In the genomic region with DNA sequence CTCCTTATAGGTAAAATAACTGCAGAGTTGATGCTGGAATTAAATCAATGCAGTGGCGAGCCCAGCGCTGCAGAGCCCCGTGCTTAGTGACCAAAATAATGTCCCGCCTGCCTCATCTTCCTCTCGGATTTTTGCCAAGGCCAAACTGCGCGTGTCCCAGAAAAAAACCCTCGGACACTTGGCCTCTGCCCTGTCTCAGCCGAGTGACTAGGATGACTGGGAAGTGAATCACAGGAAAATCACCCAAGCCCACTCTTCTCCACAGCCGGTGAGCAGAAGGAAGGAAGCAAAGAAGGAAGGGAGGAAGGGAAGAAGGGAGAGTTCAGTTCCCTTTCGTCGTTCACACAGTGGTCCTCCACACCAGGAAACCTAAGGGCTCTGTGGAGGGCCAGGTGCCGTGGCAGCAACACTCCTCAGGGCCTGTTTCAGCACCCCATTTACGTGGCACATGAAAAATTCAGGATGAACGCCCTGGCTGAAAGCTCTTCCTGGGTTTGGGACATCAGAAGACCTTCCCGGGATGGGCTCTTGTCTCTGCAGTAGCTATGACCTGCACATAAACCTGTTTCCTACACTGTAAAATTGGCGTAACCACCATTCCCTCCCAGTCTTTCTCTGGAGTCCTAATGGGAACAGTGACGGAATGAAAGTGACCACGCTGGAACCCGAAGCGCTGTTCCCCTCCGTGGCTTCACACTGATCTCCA, we compare ENCODE assay signal across 14 cellular contexts. TPM values are rescaled to one million over a fixed set of nuclear protein-coding genes. Genes with fewer than 3 reads are reported as not detected.
A peak's percentile ranks its signal among the peaks of the same experiment; 100 is the strongest.
DNase-seq lines count a peak whose midpoint lies in the region; ATAC-seq and TF ChIP-seq lines count a peak whose summit lies in the region.
"Had no signal": no experiment of that assay in that cellular context is flagged by ENCODE, and none has a peak within 500 bp of the region (broad histone marks: within the 10 kb centered on the region; RNA-seq: fewer than 3 reads in every experiment).

No MANE protein-coding gene starts in this region.

- ATAC-seq in IMR-90 (ENCODE audit: low read depth) = no peak
- no peak for ATAC-seq in GM21723 (IDR thresholded peaks at IDR 0.05; ENCODE audit: unreplicated experiment)
- ATAC-seq: heart left ventricle had no signal

- no peak overlapping the region for H2BK5ac ChIP-seq in IMR-90 (ENCODE audit: low read depth, low read length, poor library complexity, severe bottlenecking)

- H3K36me3 Mint-ChIP-seq in T-helper 1 cell treated with Interleukin-12 subunit alpha and Interleukin-12 subunit beta and Interleukin-4 antibody, amounts not matched to agents 30 μg/mL and 1 μg/mL, for 36 hours (ENCODE audit: low read depth) = no peaks in the 10 kb centered on the region
- H3K36me3 Mint-ChIP-seq in CD14-positive monocyte = peaks cover 0 to 16% of the 10 kb centered on the region in 2 donors

- H2BK120ac ChIP-seq in IMR-90 (ENCODE audit: low read depth, low read length) = no peak overlapping the region

- H2BK20ac ChIP-seq in IMR-90 (ENCODE audit: low read depth, low read length) = no peak overlapping the region

- H2BK15ac ChIP-seq in IMR-90 (ENCODE audit: low read depth, low read length) = no peak overlapping the region

- H3K9me3 Mint-ChIP-seq in T-helper 1 cell treated with Interleukin-12 subunit alpha and Interleukin-12 subunit beta and Interleukin-4 antibody, amounts not matched to agents 30 μg/mL and 1 μg/mL, for 36 hours = no peaks in the 10 kb centered on the region
- peaks cover 0 to 33% (median 9%) of the 10 kb centered on the region in 7 donors for H3K9me3 Mint-ChIP-seq in CD14-positive monocyte

- peak overlapping the region; percentile 45 for H3K27ac Mint-ChIP-seq in T-helper 1 cell treated with Interleukin-12 subunit alpha and Interleukin-12 subunit beta and Interleukin-4 antibody, amounts not matched to agents 30 μg/mL and 1 μg/mL, for 36 hours
- peak overlapping the region in 1 of 7 donors; percentile 35 for H3K27ac Mint-ChIP-seq in CD14-positive monocyte

- CTCF ChIA-PET in IMR-90 (lab: Yijun Ruan, JAX) = no interaction called here

- H3K4me1 Mint-ChIP-seq in T-helper 1 cell treated with Interleukin-12 subunit alpha and Interleukin-12 subunit beta and Interleukin-4 antibody, amounts not matched to agents 30 μg/mL and 1 μg/mL, for 36 hours (ENCODE audit: low read depth) = peaks cover 4% of the 10 kb centered on the region
- H3K4me1 Mint-ChIP-seq in CD14-positive monocyte = peaks cover 46% of the 10 kb centered on the region

- dilution Hi-C loops in IMR-90 (cut with HindIII; ENCODE audit: low sequenced_read_pairs, unreplicated experiment) = no loop called here

- H3K27me3 Mint-ChIP-seq in T-helper 1 cell treated with Interleukin-12 subunit alpha and Interleukin-12 subunit beta and Interleukin-4 antibody, amounts not matched to agents 30 μg/mL and 1 μg/mL, for 36 hours (ENCODE audit: low read depth) = peaks cover 93% of the 10 kb centered on the region
- H3K27me3 Mint-ChIP-seq in CD14-positive monocyte (ENCODE audit: low read depth in 3 of 3) = peaks cover 73 to 85% (median 84%) of the 10 kb centered on the region in 3 donors

- no peak for TF ChIP-seq RAD21 in IMR-90 (IDR thresholded peaks at IDR 0.05; ENCODE audit: low read length)

- H3K27ac ChIP-seq in IMR-90 (ENCODE audit: insufficient read depth, low read length) = no peak overlapping the region
- H3K27ac ChIP-seq: heart left ventricle had no signal

- no peak overlapping the region for H4K5ac ChIP-seq in IMR-90 (ENCODE audit: low read depth, low read length)

- peak overlapping the region; percentile 18; the same call in 1 of the 2 replicates for H3K23ac ChIP-seq in IMR-90 (ENCODE audit: low read depth, low read length)

- no peaks in the 10 kb centered on the region for H3K36me3 ChIP-seq in IMR-90 (ENCODE audit: control insufficient read depth, insufficient read depth, low read length)
- H3K36me3 ChIP-seq in skeletal muscle satellite cell (ENCODE audit: insufficient read depth, low read length) = no peaks in the 10 kb centered on the region
- H3K36me3 ChIP-seq in HAP-1 (replicated peaks) = no peaks in the 10 kb centered on the region
- H3K36me3 ChIP-seq: heart left ventricle had no signal

- DNase-seq in T-helper 1 cell (no peak), IMR-90 (no peak), epithelial cell of proximal tubule (ENCODE audit: low read depth) (peak; percentile 20), HAP-1 (ENCODE audit: low spot score in 2 of 2) (no peak), CD14-positive monocyte (ENCODE audit: low spot score) (no peak)
- DNase-seq: activated CD4-positive, CD25-positive, alpha-beta regulatory T cell treated with anti-CD3 and anti-CD28 coated beads, Interleukin-2, amount 50 U/mL, for 72 hours; activated T-cell treated with anti-CD3 and anti-CD28 coated beads, Interleukin-2, amount 50 U/mL, for 1 hour; COR-L47; heart left ventricle; NCI-H446; stimulated activated CD4-positive, alpha-beta T cell treated with anti-CD3 and anti-CD28 coated beads, Interleukin-1b, Interleukin-23, amount 100 ng/mL, for 48 hours had no signal

- H2AK5ac ChIP-seq in IMR-90 (ENCODE audit: low read depth, low read length) = 0 out of 2 replicates have a peak overlapping the region, but pooled peaks have one; percentile 28

- no peaks in the 10 kb centered on the region for H3K4me1 ChIP-seq in IMR-90 (ENCODE audit: control insufficient read depth, insufficient read depth, low read length)
- H3K4me1 ChIP-seq in skeletal muscle satellite cell (ENCODE audit: control insufficient read depth, insufficient read depth, low read length) = peaks cover 11% of the 10 kb centered on the region
- H3K4me1 ChIP-seq in HAP-1 = peaks cover 4% of the 10 kb centered on the region; the same call in 1 of the 2 replicates

- H3K27me3 ChIP-seq in IMR-90 (ENCODE audit: control insufficient read depth, insufficient read depth, low read length) = peaks cover 94% of the 10 kb centered on the region
- H3K27me3 ChIP-seq in skeletal muscle satellite cell (ENCODE audit: control insufficient read depth, insufficient read depth, low read length) = peaks cover 96% of the 10 kb centered on the region
- H3K27me3 ChIP-seq in HAP-1 (ENCODE audit: low read depth) = peaks cover 63% of the 10 kb centered on the region

- H3K4me3 ChIP-seq in IMR-90 (ENCODE audit: insufficient read depth, low read depth, low read length) = no peak overlapping the region
- peak overlapping the region; percentile 29 for H3K4me3 ChIP-seq in epithelial cell of proximal tubule (ENCODE audit: low read depth, low read length)
- peak overlapping the region; percentile 10 for H3K4me3 ChIP-seq in skeletal muscle satellite cell (ENCODE audit: low read length)
- H3K4me3 ChIP-seq in HAP-1 = no peak overlapping the region
- H3K4me3 ChIP-seq: heart left ventricle had no signal

- H3K4ac ChIP-seq in IMR-90 (ENCODE audit: low read depth, low read length) = no peak overlapping the region

- H3K4me2 ChIP-seq in IMR-90 (ENCODE audit: low read depth, low read length) = no peak overlapping the region
- H3K4me2 ChIP-seq in skeletal muscle satellite cell (ENCODE audit: low read length) = peak overlapping the region; percentile 47

- no peak for TF ChIP-seq POLR2A in IMR-90 (IDR thresholded peaks at IDR 0.05; ENCODE audit: low read depth, low read length)

- POLR2A ChIA-PET in IMR-90 (lab: Charles Lee; ENCODE audit: unreplicated experiment) = no interaction called here

- intact Hi-C loops in IMR-90 (cut with micrococcal nuclease) = no loop called here
- intact Hi-C loops in CD14-positive monocyte (cut with micrococcal nuclease) = no loop called here

- H3K56ac ChIP-seq in IMR-90 (ENCODE audit: extremely low read depth, insufficient read depth, low read length) = no peak overlapping the region

- H3K14ac ChIP-seq in IMR-90 (replicated peaks; ENCODE audit: low read depth, low read length) = no peak overlapping the region

- peak overlapping the region; percentile 36 for H2AFZ ChIP-seq in IMR-90 (replicated peaks; ENCODE audit: low read length, poor library complexity)

- no peak overlapping the region for H3K9ac ChIP-seq in IMR-90 (ENCODE audit: low read depth, low read length)
- no peak overlapping the region for H3K9ac ChIP-seq in skeletal muscle satellite cell (ENCODE audit: low read depth, low read length)

- H4K8ac ChIP-seq in IMR-90 (ENCODE audit: low read depth in 2 of 2, low read length in 2 of 2) = no peak overlapping the region

- H3K18ac ChIP-seq in IMR-90 (ENCODE audit: low read depth, low read length) = no peak overlapping the region

- in situ Hi-C loops in IMR-90 (cut with MboI; ENCODE audit: low sequenced_read_pairs) (loop anchor here (25.0 kb wide), 1 partner anchor 367 kb away; no protein-coding TSS in a partner anchor), HAP-1 (cut with MboI; ENCODE audit: low sequenced_read_pairs) (no loop called here)

- TF ChIP-seq CTCF in IMR-90 (conservative IDR thresholded peaks at IDR 0.05; ENCODE audit: low read depth, low read length) = no peak
- TF ChIP-seq CTCF in epithelial cell of proximal tubule (conservative IDR thresholded peaks at IDR 0.05; ENCODE audit: low read depth, low read length) = no peak
- no peak for TF ChIP-seq CTCF in CD14-positive monocyte (IDR thresholded peaks at IDR 0.05)

- H3K79me1 ChIP-seq in IMR-90 (ENCODE audit: low read depth in 1 of 2, low read length in 2 of 2) = no peaks in the 10 kb centered on the region

- WGBS in IMR-90 (ENCODE audit: extremely low coverage in 2 of 2, insufficient read length in 1 of 2), 2 experiments = 13% methylated on average over 6 of the region's 22 CpGs; no CpG with 5 or more reads in 1 of the 2 experiments

- peaks cover 11% of the 10 kb centered on the region for H3K9me3 ChIP-seq in IMR-90 (ENCODE audit: control insufficient read depth, insufficient read depth, low read length)
- no peaks in the 10 kb centered on the region for H3K9me3 ChIP-seq in skeletal muscle satellite cell (replicated peaks; ENCODE audit: low read length)
- no peaks in the 10 kb centered on the region for H3K9me3 ChIP-seq in HAP-1
- H3K9me3 ChIP-seq: heart left ventricle had no signal

- BruUV-seq in IMR-90 (replicated peaks; lab: Mats Ljungman, UMichigan) = no TSS peak

- H2AK9ac ChIP-seq in IMR-90 (replicated peaks; ENCODE audit: low read depth, low read length, poor library complexity) = no peak overlapping the region

- H3K4me3 Mint-ChIP-seq in T-helper 1 cell treated with Interleukin-12 subunit alpha and Interleukin-12 subunit beta and Interleukin-4 antibody, amounts not matched to agents 30 μg/mL and 1 μg/mL, for 36 hours = peak overlapping the region; percentile 37
- H3K4me3 Mint-ChIP-seq in CD14-positive monocyte = peak overlapping the region in 1 of 2 donors; percentile 78

- peaks cover 19% of the 10 kb centered on the region; the same call in 1 of the 2 replicates for H4K20me1 ChIP-seq in IMR-90 (ENCODE audit: insufficient read depth, low read length)

- H4K91ac ChIP-seq in IMR-90 (ENCODE audit: insufficient read depth, low read depth, low read length) = no peak overlapping the region

- H3K9me1 ChIP-seq in IMR-90 (ENCODE audit: insufficient read depth, low read length) = peaks cover 6% of the 10 kb centered on the region; the same call in 1 of the 2 replicates

RNA-seq across cellular contexts. Expression of a gene that starts 25.4 kb away (rescaled TPM):
- total RNA-seq in IMR-90 (2012; rRNA removed) = not detected in 2 replicates
- polyA plus RNA-seq in IMR-90 (2012; rRNA removed) = not detected in 2 replicates
- polyA plus RNA-seq in IMR-90 (2012; cell fraction: cytosol; rRNA removed) = not detected in 2 replicates
- polyA plus RNA-seq in IMR-90 (2012; cell fraction: nucleus; rRNA removed; ENCODE audit: low replicate concordance) = not detected in 2 replicates
- total RNA-seq in epithelial cell of proximal tubule = not detected in 2 replicates
- total RNA-seq in skeletal muscle satellite cell (2012; rRNA removed) = under 0.01 TPM in 1 of 2 replicates, not detected in the other
- polyA plus RNA-seq in CD14-positive monocyte = not detected
- total RNA-seq: heart left ventricle had no signal
- polyA plus RNA-seq: heart left ventricle had no signal

RNA-seq across cellular contexts. Expression of a gene that starts 31.0 kb away (rescaled TPM):
- total RNA-seq in IMR-90 (2012; rRNA removed) = not detected in 2 replicates
- polyA plus RNA-seq in IMR-90 (2012; rRNA removed) = not detected in 2 replicates
- not detected in 2 replicates for polyA plus RNA-seq in IMR-90 (2012; cell fraction: cytosol; rRNA removed)
- polyA plus RNA-seq in IMR-90 (2012; cell fraction: nucleus; rRNA removed; ENCODE audit: low replicate concordance) = not detected in 2 replicates
- total RNA-seq in epithelial cell of proximal tubule = not detected in 2 replicates
- not detected in 2 replicates for total RNA-seq in skeletal muscle satellite cell (2012; rRNA removed)
- polyA plus RNA-seq in CD14-positive monocyte = not detected
- total RNA-seq: heart left ventricle had no signal
- polyA plus RNA-seq: heart left ventricle had no signal

RNA-seq across cellular contexts. Expression of a gene that starts 31.6 kb away (rescaled TPM):
- total RNA-seq in IMR-90 (2012; rRNA removed) (not detected in 2 replicates), epithelial cell of proximal tubule (not detected in 2 replicates)
- polyA plus RNA-seq in IMR-90 (2012; rRNA removed) (not detected in 2 replicates), CD14-positive monocyte (not detected)
- polyA plus RNA-seq in IMR-90 (2012; cell fraction: cytosol; rRNA removed) = not detected in 2 replicates
- polyA plus RNA-seq in IMR-90 (2012; cell fraction: nucleus; rRNA removed; ENCODE audit: low replicate concordance) = not detected in 2 replicates
- total RNA-seq in skeletal muscle satellite cell (2012; rRNA removed) = not detected in 2 replicates
- total RNA-seq: heart left ventricle had no signal
- polyA plus RNA-seq: heart left ventricle had no signal

Comparison
In these comparisons a context has a peak if more than half of its experiments do, and no peak if none do; other contexts are left out.
1. H3K4me3 ChIP-seq: peak in epithelial cell of proximal tubule (single experiment) and skeletal muscle satellite cell (single experiment); none in IMR-90 (single experiment) and HAP-1 (single experiment).